ENCODE assay signal across 2 cellular contexts in the genomic region with DNA sequence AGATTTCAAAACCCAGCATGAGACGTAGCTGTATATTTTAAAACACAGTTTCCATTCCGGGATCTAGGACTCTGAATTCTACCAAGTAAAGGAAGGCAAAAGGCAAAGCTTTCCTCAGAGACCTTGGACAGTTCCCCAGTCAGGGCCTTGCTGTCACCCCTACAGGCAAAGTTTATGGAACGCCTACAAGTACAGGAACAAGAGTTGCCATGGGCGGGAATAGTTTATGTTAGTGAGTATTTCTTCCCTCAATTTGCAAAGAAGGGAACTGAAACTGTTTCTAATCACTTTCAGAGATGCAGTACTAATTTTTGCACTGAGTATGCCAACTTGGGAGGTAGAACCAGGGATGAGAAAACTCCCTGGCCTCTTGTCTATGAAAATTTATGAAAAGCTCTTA.
TF ChIP-seq lines count a peak whose summit lies in the region.

No MANE protein-coding gene starts in this region.

TF ChIP-seq in IMR-90, 13 proteins besides CTCF, POLR2A, EP300 and RAD21 (continued from another document):
- TF ChIP-seq MXI1 (IDR thresholded peaks at IDR 0.05; ENCODE audit: borderline replicate concordance, low read depth, low read length) (no peak), FOS (IDR thresholded peaks at IDR 0.05; ENCODE audit: low read depth, low read length) (no peak), SMC3 (IDR thresholded peaks at IDR 0.05; ENCODE audit: low read depth, low read length) (no peak), CEBPB (IDR thresholded peaks at IDR 0.05; ENCODE audit: low read depth, low read length) (no peak)
- TF ChIP-seq, protein P1, sequence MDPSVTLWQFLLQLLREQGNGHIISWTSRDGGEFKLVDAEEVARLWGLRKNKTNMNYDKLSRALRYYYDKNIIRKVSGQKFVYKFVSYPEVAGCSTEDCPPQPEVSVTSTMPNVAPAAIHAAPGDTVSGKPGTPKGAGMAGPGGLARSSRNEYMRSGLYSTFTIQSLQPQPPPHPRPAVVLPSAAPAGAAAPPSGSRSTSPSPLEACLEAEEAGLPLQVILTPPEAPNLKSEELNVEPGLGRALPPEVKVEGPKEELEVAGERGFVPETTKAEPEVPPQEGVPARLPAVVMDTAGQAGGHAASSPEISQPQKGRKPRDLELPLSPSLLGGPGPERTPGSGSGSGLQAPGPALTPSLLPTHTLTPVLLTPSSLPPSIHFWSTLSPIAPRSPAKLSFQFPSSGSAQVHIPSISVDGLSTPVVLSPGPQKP (IDR thresholded peaks at IDR 0.05; ENCODE audit: borderline replicate concordance, low read depth, low read length): no peak
TF ChIP-seq in IMR-90: peak in this region for 0.

TF ChIP-seq in SK-N-SH treated with all-trans-retinoic acid at 6 μM for 48 hours, 23 proteins besides CTCF, POLR2A, EP300 and RAD21 (continued from another document):
- TF ChIP-seq SNAI2 (CRISPR knock-in tag; IDR thresholded peaks at IDR 0.05): no peak
- TF ChIP-seq ARNTL (CRISPR knock-in tag; IDR thresholded peaks at IDR 0.05; ENCODE audit: borderline replicate concordance, low read depth): no peak
- no peak for TF ChIP-seq ZFP30 (CRISPR knock-in tag; IDR thresholded peaks at IDR 0.05)
- TF ChIP-seq RARB (CRISPR knock-in tag; IDR thresholded peaks at IDR 0.05): no peak
- TF ChIP-seq PPARA (CRISPR knock-in tag; IDR thresholded peaks at IDR 0.05; ENCODE audit: borderline replicate concordance): no peak
- TF ChIP-seq ISL1 (CRISPR knock-in tag; IDR thresholded peaks at IDR 0.05): no peak
- no peak for TF ChIP-seq OSR1 (CRISPR knock-in tag; IDR thresholded peaks at IDR 0.05)
- TF ChIP-seq, protein P2, sequence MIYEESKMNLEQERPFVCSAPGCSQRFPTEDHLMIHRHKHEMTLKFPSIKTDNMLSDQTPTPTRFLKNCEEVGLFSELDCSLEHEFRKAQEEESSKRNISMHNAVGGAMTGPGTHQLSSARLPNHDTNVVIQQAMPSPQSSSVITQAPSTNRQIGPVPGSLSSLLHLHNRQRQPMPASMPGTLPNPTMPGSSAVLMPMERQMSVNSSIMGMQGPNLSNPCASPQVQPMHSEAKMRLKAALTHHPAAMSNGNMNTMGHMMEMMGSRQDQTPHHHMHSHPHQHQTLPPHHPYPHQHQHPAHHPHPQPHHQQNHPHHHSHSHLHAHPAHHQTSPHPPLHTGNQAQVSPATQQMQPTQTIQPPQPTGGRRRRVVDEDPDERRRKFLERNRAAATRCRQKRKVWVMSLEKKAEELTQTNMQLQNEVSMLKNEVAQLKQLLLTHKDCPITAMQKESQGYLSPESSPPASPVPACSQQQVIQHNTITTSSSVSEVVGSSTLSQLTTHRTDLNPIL (CRISPR knock-in tag; IDR thresholded peaks at IDR 0.05; ENCODE audit: low read depth): no peak
- TF ChIP-seq GLIS3 (CRISPR knock-in tag; IDR thresholded peaks at IDR 0.05): no peak
- TF ChIP-seq TCF4 (CRISPR knock-in tag; IDR thresholded peaks at IDR 0.05; ENCODE audit: borderline replicate concordance): no peak
- TF ChIP-seq ZNF70 (CRISPR knock-in tag; IDR thresholded peaks at IDR 0.05): no peak
- TF ChIP-seq CSDC2 (CRISPR knock-in tag; IDR thresholded peaks at IDR 0.05): no peak
- TF ChIP-seq, protein P3, sequence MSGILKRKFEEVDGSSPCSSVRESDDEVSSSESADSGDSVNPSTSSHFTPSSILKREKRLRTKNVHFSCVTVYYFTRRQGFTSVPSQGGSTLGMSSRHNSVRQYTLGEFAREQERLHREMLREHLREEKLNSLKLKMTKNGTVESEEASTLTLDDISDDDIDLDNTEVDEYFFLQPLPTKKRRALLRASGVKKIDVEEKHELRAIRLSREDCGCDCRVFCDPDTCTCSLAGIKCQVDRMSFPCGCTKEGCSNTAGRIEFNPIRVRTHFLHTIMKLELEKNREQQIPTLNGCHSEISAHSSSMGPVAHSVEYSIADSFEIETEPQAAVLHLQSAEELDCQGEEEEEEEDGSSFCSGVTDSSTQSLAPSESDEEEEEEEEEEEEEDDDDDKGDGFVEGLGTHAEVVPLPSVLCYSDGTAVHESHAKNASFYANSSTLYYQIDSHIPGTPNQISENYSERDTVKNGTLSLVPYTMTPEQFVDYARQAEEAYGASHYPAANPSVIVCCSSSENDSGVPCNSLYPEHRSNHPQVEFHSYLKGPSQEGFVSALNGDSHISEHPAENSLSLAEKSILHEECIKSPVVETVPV (CRISPR knock-in tag; IDR thresholded peaks at IDR 0.05): no peak
